In the genomic region with DNA sequence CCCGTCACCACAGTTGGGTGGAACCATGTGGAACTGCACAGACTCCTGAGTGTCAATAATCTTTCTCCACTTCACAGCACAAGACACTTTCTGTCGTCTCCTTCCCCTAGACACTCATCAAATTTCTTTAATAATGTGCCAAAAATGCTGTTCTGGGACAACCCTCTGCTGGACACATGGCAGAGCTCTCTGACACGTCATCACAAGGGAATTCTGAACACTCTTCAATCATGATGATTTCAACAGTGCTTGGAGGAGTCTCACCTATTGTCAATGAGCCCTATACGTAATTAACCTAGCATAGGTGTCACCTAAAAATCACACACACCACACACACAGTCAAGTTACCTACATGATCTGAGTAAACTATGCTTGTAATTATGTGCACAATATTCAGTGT, we compare ENCODE assay signal across 17 cellular contexts.
"Had no signal": no experiment of that assay in that cellular context is flagged by ENCODE, and none has a peak within 500 bp of the region (broad histone marks: within the 10 kb centered on the region; RNA-seq: fewer than 3 reads in every experiment).

No MANE protein-coding gene starts in this region.

- H3K4me1 ChIP-seq: adrenal gland, esophagus squamous epithelium, right atrium auricular region, vagina had no signal

- H3K27me3 ChIP-seq: adrenal gland, cardiac muscle cell, esophagus squamous epithelium, right atrium auricular region, thyroid gland, vagina had no signal

- H3K36me3 ChIP-seq: adrenal gland, esophagus squamous epithelium, right atrium auricular region, vagina had no signal

- H3K4me3 ChIP-seq: adrenal gland, cardiac muscle cell, esophagus squamous epithelium, lung, right atrium auricular region, thyroid gland, vagina had no signal

- H3K9me3 ChIP-seq: adrenal gland, esophagus squamous epithelium, right atrium auricular region, thyroid gland, vagina had no signal

- H3K27ac ChIP-seq: adrenal gland, cardiac muscle cell, esophagus squamous epithelium, right atrium auricular region, thyroid gland, vagina had no signal

- DNase-seq: activated CD4-positive, alpha-beta T cell treated with anti-CD3 and anti-CD28 coated beads for 36 hours; activated CD4-positive, alpha-beta T cell treated with anti-CD3 and anti-CD28 coated beads, Interleukin-2, amount 50 U/mL, for 48 hours; activated gamma-delta T cell treated with Interleukin-2 at 50 U/mL for 16 hours; adrenal gland; effector CD8-positive, alpha-beta T cell; esophagus squamous epithelium; foreskin fibroblast; hippocampal formation; islet precursor cell; nephron progenitor cell; stimulated activated CD4-positive, alpha-beta T cell treated with anti-CD3 and anti-CD28 coated beads, Interleukin-2, amount 100 ng/mL, for 24 hours; stimulated activated naive CD4-positive, alpha-beta T cell treated with Interleukin-2 at 50 U/mL for 16 hours; thyroid gland had no signal
